1 cellular context compared by ENCODE assay signal in the genomic region with DNA sequence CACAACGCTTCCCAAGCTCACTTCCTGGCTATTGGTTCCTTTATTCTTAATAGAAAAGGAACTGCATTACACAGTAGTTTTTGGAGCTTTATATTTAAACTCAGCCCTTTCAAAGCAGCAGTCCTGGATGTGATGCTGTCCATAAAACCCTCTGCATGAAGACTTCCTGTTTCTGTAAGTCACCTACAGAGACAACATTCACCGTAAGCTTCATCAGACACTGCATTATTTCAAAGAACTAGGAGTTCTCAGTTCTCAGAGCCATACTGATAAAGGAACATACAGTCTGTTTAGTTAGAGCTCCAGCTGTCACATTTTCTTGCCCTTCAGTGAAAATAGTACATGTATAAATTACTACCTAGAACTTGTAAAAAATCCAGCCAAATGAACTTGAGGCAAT.
A peak's percentile ranks its signal among the peaks of the same experiment; 100 is the strongest.
TF ChIP-seq lines count a peak whose summit lies in the region.

No MANE protein-coding gene starts in this region.

TF ChIP-seq in K562, 482 proteins besides CTCF, POLR2A, EP300 and RAD21 (continued from another document):
- TF ChIP-seq ZBTB2 (IDR thresholded peaks at IDR 0.05): no peak
- TF ChIP-seq SPI1 (IDR thresholded peaks at IDR 0.05; ENCODE audit: borderline replicate concordance, low read depth, low read length): peak; percentile 77
- TF ChIP-seq, protein P1, sequence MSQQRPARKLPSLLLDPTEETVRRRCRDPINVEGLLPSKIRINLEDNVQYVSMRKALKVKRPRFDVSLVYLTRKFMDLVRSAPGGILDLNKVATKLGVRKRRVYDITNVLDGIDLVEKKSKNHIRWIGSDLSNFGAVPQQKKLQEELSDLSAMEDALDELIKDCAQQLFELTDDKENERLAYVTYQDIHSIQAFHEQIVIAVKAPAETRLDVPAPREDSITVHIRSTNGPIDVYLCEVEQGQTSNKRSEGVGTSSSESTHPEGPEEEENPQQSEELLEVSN (IDR thresholded peaks at IDR 0.05; ENCODE audit: borderline replicate concordance in 1 of 2, extremely low read depth in 1 of 2, insufficient read depth in 1 of 2, insufficient read length in 1 of 2, low read depth in 1 of 2, low read length in 1 of 2, poor library complexity in 1 of 2, severe bottlenecking in 1 of 2): no peak
